In genomic region chr2:190947711-190948251, GRCh38 we compare ENCODE assay signal across 7 cellular contexts.
DNase-seq lines count a peak whose midpoint lies in the region; ATAC-seq and TF ChIP-seq lines count a peak whose summit lies in the region.

No MANE protein-coding gene starts in this region.

- intact Hi-C loops in aorta (cut with DNase I): no loop called here

- H3K4me3 ChIP-seq in kidney epithelial cell (ENCODE audit: low read depth, low read length) (no peak overlapping the region), aorta (ENCODE audit: low read length in 2 of 2) (no peak overlapping the region)

- ATAC-seq in GM21717 (IDR thresholded peaks at IDR 0.05; ENCODE audit: unreplicated experiment) (peak; percentile 77), aorta (ENCODE audit: low FRiP score) (peak; percentile 44)

- peaks cover 6 to 7% of the 10 kb centered on the region in 2 donors for H3K4me1 ChIP-seq in aorta (ENCODE audit: control insufficient read depth in 1 of 2, insufficient read depth in 2 of 2, low read length in 2 of 2)

- no peaks in the 10 kb centered on the region for H3K36me3 ChIP-seq in KOPT-K1 (ENCODE audit: insufficient read depth, low read length)
- H3K36me3 ChIP-seq in kidney epithelial cell (ENCODE audit: control insufficient read depth, insufficient read depth, low read length): no peaks in the 10 kb centered on the region
- H3K36me3 ChIP-seq in aorta (ENCODE audit: control insufficient read depth in 1 of 2, insufficient read depth in 2 of 2, low read length in 1 of 2): no peaks in the 10 kb centered on the region

- TF ChIP-seq CTCF in GM12874 (IDR thresholded peaks at IDR 0.05; ENCODE audit: insufficient read depth, low read depth, low read length): 0 out of 2 replicates have a peak, but pooled peaks have one; percentile 7
- peak; percentile 28 for TF ChIP-seq CTCF in kidney epithelial cell (IDR thresholded peaks at IDR 0.05; ENCODE audit: insufficient read depth, low read length, poor library complexity, severe bottlenecking)

- H3K27ac ChIP-seq in KOPT-K1 (ENCODE audit: low read depth, low read length, poor library complexity, severe bottlenecking) (peak overlapping the region; percentile 50), aorta (ENCODE audit: low read depth in 1 of 2, low read length in 2 of 2) (peak overlapping the region in 1 of 2 donors; percentile 25)

- H3K27me3 ChIP-seq in kidney epithelial cell (ENCODE audit: control insufficient read depth, insufficient read depth, low read length) (no peaks in the 10 kb centered on the region), aorta (ENCODE audit: control insufficient read depth in 1 of 2, insufficient read depth in 2 of 2, low read length in 1 of 2) (no peaks in the 10 kb centered on the region)

- peak; percentile 42 for DNase-seq in amniotic stem cell (lab: John Stamatoyannopoulos, UW)
- peak; percentile 61 for DNase-seq in kidney epithelial cell (ENCODE audit: low read depth)
- no peak for DNase-seq in aorta
- no peak for DNase-seq in activated CD8-positive, alpha-beta memory T cell treated with anti-CD3 and anti-CD28 coated beads, Interleukin-2, amount 50 U/mL, for 4 hours

- WGBS in aorta, 2 donors: 1 to 2% methylated on average over 2 of the region's 2 CpGs

- H3K9me3 ChIP-seq in KOPT-K1 (ENCODE audit: insufficient read depth, low read length, poor library complexity, severe bottlenecking) (no peaks in the 10 kb centered on the region), aorta (ENCODE audit: control insufficient read depth, low read length) (no peaks in the 10 kb centered on the region)

Comparison
In these comparisons a context has a peak if more than half of its experiments do, and no peak if none do; other contexts are left out.
1. DNase-seq: peak in amniotic stem cell (single experiment) and kidney epithelial cell (single experiment); none in aorta (0 of 2) and activated CD8-positive, alpha-beta memory T cell treated with anti-CD3 and anti-CD28 coated beads, Interleukin-2, amount 50 U/mL, for 4 hours (single experiment).